14 cellular contexts compared by ENCODE assay signal in the genomic region with DNA sequence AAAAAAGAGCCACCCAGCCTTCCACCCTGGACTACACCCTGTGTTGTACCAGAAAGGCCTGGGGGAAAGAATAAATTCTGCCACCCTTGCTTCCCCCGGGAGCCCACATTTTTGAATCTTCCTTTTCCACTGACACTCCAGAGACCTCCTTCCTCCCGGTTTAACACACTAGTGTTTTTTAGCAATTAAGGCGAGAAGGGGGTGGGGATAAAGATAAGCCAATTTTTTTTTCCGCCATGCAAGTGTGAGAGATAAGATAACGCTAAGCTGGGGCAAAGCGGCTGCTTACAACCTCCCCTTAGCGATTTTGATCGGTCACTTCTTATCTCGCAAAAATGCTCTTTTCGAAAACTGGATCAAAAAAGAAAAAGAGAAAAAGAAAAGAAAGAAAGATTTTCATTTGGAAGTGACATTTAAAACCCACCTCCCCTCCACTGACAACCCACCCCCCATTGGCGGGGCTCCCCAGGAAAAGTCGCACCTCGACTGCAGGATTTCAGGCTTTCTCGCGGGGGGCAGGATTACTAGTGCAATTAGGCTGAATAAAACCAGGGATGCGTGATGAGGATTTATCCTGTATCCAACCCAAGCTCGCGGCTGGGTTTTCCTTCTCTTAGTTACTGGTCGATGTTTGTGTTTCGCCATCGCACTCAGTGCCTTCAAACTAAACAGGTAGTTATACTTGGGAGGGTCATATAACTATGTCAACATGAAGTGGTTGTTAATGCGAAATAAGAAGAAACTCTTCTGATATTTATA. TPM values are rescaled to one million over a fixed set of nuclear protein-coding genes. Genes with fewer than 3 reads are reported as not detected.
DNase-seq lines count a peak whose midpoint lies in the region; ATAC-seq, FAIRE-seq and TF ChIP-seq lines count a peak whose summit lies in the region.
"Had no signal": no experiment of that assay in that cellular context is flagged by ENCODE, and none has a peak within 500 bp of the region (broad histone marks: within the 10 kb centered on the region; RNA-seq: fewer than 3 reads in every experiment).

No MANE protein-coding gene starts in this region.

- no peak overlapping the region for H4K8ac ChIP-seq in H1 (ENCODE audit: extremely low read depth, insufficient read depth, low read length)

- no peaks in the 10 kb centered on the region for H3K27me3 Mint-ChIP-seq in T-helper 2 cell treated with Interferon-gamma antibody and Interleukin-4, amounts not matched to agents 5 μg/mL and 100 μg/mL, for 36 hours (ENCODE audit: low read depth)

- H3K4me1 ChIP-seq in H1 (replicated peaks in 1 of 4; ENCODE audit: control insufficient read depth in 3 of 4, insufficient read depth in 4 of 4, low read length in 3 of 4) (peaks cover 6 to 36% (median 19%) of the 10 kb centered on the region in 4 experiments), body of pancreas (peaks cover 50% of the 10 kb centered on the region)

- H2BK5ac ChIP-seq in H1 (ENCODE audit: low read depth, low read length): no peak overlapping the region

- H3K4me2 ChIP-seq in H1 (ENCODE audit: insufficient read depth in 1 of 2, low read depth in 2 of 2, low read length in 2 of 2): peak overlapping the region; percentile 78 to 98

- H2BK12ac ChIP-seq in H1 (ENCODE audit: low read depth, low read length): no peak overlapping the region

- no peak overlapping the region for H2BK15ac ChIP-seq in H1 (ENCODE audit: low read length)

- CTCF ChIA-PET in H1 (lab: Charles Lee; ENCODE audit: partially characterized antibody): interaction anchor here (0.8 to 1.9 kb wide), 3 partner anchors 46 to 98 kb away, joined by 3 read pairs; no protein-coding TSS in a partner anchor

- H2AK5ac ChIP-seq in H1 (ENCODE audit: low read depth, low read length): no peak overlapping the region

- 7% methylated on average over 16 of the region's 22 CpGs; no CpG with 5 or more reads in 1 of the 2 experiments for WGBS in H1 (ENCODE audit: extremely low coverage in 1 of 2, insufficient coverage in 1 of 2, insufficient read length in 1 of 2, insufficient replicate concordance in 2 of 2, low coverage in 1 of 2, low lambda C conversion rate in 2 of 2, missing lambda C conversion rate in 1 of 2), 2 experiments
- 62 to 64% methylated on average over 22 of the region's 22 CpGs for WGBS in body of pancreas, 2 donors

- intact Hi-C loops in body of pancreas (cut with DNase I): no loop called here

- no peak overlapping the region for H3K27ac ChIP-seq in H1 (ENCODE audit: low read depth, low read length)
- no peak overlapping the region for H3K27ac ChIP-seq in body of pancreas

- DNase-seq in T-helper 2 cell treated with Interferon-gamma antibody and Interleukin-4, amounts not matched to agents 5 μg/mL and 100 μg/mL, for 36 hours (ENCODE audit: low spot score): no peak
- DNase-seq in T-helper 2 cell: no peak
- DNase-seq in LNCaP clone FGC (ENCODE audit: low read depth): no peak
- no peak for DNase-seq in H1 (ENCODE audit: low read depth in 1 of 2, low spot score in 2 of 2)
- DNase-seq in retina: peak; percentile 25
- DNase-seq in HuH-7 (ENCODE audit: low spot score): no peak
- DNase-seq in body of pancreas: no peak
- DNase-seq: activated naive CD4-positive, alpha-beta T cell treated with anti-CD3 and anti-CD28 coated beads, Interleukin-2, amount 50 U/mL, for 16 hours; effector memory CD4-positive, alpha-beta T cell; NCI-H774; stimulated activated CD4-positive, alpha-beta T cell treated with anti-CD3 and anti-CD28 coated beads, Interleukin-4, amount 100 ng/mL, for 4 hours had no signal

- no peak overlapping the region for H3K23ac ChIP-seq in H1 (ENCODE audit: insufficient read length)

- peak; percentile 7 for FAIRE-seq in H1 (lab: Jason Lieb, UNC)
- FAIRE-seq: TTC549 had no signal

- POLR2A ChIA-PET in H1 (lab: Charles Lee; ENCODE audit: partially characterized antibody): interaction anchor here (0.6 to 29.1 kb wide), 12 partner anchors 10 to 1766 kb away, joined by 3 to 509 read pairs (median 4); no protein-coding TSS in a partner anchor

- H3K23me2 ChIP-seq in H1 (ENCODE audit: low read depth, low read length): peaks cover 25% of the 10 kb centered on the region; the same call in 1 of the 2 replicates

- TF ChIP-seq RAD21 in H1 (IDR thresholded peaks at IDR 0.05 in 1 of 2, conservative IDR thresholded peaks at IDR 0.05 in 1 of 2; ENCODE audit: low read depth in 2 of 2, low read length in 2 of 2): no peak

- H3K4me3 Mint-ChIP-seq in T-helper 2 cell treated with Interferon-gamma antibody and Interleukin-4, amounts not matched to agents 5 μg/mL and 100 μg/mL, for 36 hours: peak overlapping the region; percentile 56

- no peaks in the 10 kb centered on the region for H3K36me3 ChIP-seq in H1 (ENCODE audit: control insufficient read depth in 2 of 4, insufficient read depth in 4 of 4, low read length in 3 of 4)
- H3K36me3 ChIP-seq in body of pancreas (replicated peaks in 1 of 2; ENCODE audit: insufficient read depth in 1 of 2, low read depth in 2 of 2): no peaks in the 10 kb centered on the region
- H3K36me3 ChIP-seq: tibial nerve had no signal

- H2BK20ac ChIP-seq in H1 (ENCODE audit: low read length): no peak overlapping the region

- H3K79me1 ChIP-seq in H1 (ENCODE audit: low read depth, low read length): no peaks in the 10 kb centered on the region

- H3K36me3 Mint-ChIP-seq in T-helper 2 cell treated with Interferon-gamma antibody and Interleukin-4, amounts not matched to agents 5 μg/mL and 100 μg/mL, for 36 hours (ENCODE audit: low read depth): no peaks in the 10 kb centered on the region

- H3K9me3 ChIP-seq in H1 (ENCODE audit: insufficient read depth in 2 of 2, low read depth in 1 of 2, low read length in 1 of 2) (no peaks in the 10 kb centered on the region), body of pancreas (no peaks in the 10 kb centered on the region)
- H3K9me3 ChIP-seq: tibial nerve had no signal

- no peak for TF ChIP-seq CTCF in LNCaP clone FGC (IDR thresholded peaks at IDR 0.05; ENCODE audit: control insufficient read depth, extremely low read depth, insufficient read depth)
- no peak for TF ChIP-seq CTCF in H1 (IDR thresholded peaks at IDR 0.05; ENCODE audit: control extremely low read depth in 1 of 3, insufficient read depth in 1 of 3, low read depth in 1 of 3, low read length in 3 of 3)
- TF ChIP-seq CTCF in body of pancreas (IDR thresholded peaks at IDR 0.05): no peak

- peak overlapping the region; percentile 49 for H3K27ac Mint-ChIP-seq in T-helper 2 cell treated with Interferon-gamma antibody and Interleukin-4, amounts not matched to agents 5 μg/mL and 100 μg/mL, for 36 hours

- no peak overlapping the region for H2BK120ac ChIP-seq in H1 (replicated peaks; ENCODE audit: low read depth, low read length)

- no peak for TF ChIP-seq POLR2A in H1 (IDR thresholded peaks at IDR 0.05; ENCODE audit: control extremely low read depth in 1 of 2, low read depth in 2 of 2, low read length in 2 of 2)
- no peak for TF ChIP-seq POLR2A in body of pancreas (IDR thresholded peaks at IDR 0.05)

- no peaks in the 10 kb centered on the region for H4K20me1 ChIP-seq in H1 (replicated peaks in 1 of 2; ENCODE audit: control insufficient read depth in 1 of 2, insufficient read depth in 2 of 2, low read length in 2 of 2)

- peaks cover 4 to 46% (median 25%) of the 10 kb centered on the region in 4 experiments; a peak in 6 of 7 replicates for H3K27me3 ChIP-seq in H1 (replicated peaks in 1 of 4; ENCODE audit: control insufficient read depth in 3 of 4, extremely low read depth in 1 of 4, insufficient read depth in 3 of 4, low read length in 3 of 4)
- no peaks in the 10 kb centered on the region for H3K27me3 ChIP-seq in body of pancreas

- H3K9ac ChIP-seq in H1 (replicated peaks in 1 of 4; ENCODE audit: extremely low read depth in 1 of 4, low read depth in 3 of 4, low read length in 3 of 4): no peak overlapping the region

- H4K5ac ChIP-seq in H1 (ENCODE audit: insufficient read length, low read depth, low read length): no peak overlapping the region

- no peak overlapping the region for H3K18ac ChIP-seq in H1 (ENCODE audit: extremely low read depth, low read length)

- no peaks in the 10 kb centered on the region for H3K9me3 Mint-ChIP-seq in T-helper 2 cell treated with Interferon-gamma antibody and Interleukin-4, amounts not matched to agents 5 μg/mL and 100 μg/mL, for 36 hours

- H3K4me3 ChIP-seq in LNCaP clone FGC (ENCODE audit: low read depth, low read length) (peak overlapping the region; percentile 59), H1 (ENCODE audit: extremely low read depth in 1 of 4, insufficient read depth in 2 of 4, low read depth in 3 of 4, low read length in 4 of 4) (peak overlapping the region; percentile 26 to 66 (median 44); a peak in 6 of 8 replicates), body of pancreas (no peak overlapping the region)

- H2AFZ ChIP-seq in H1 (ENCODE audit: low read length): no peak overlapping the region

- H3K79me2 ChIP-seq in H1 (ENCODE audit: control insufficient read depth in 1 of 2, insufficient read depth in 2 of 2, low read length in 2 of 2): peaks cover 0 to 8% of the 10 kb centered on the region in 2 experiments; a peak in 2 of 4 replicates

- H3K14ac ChIP-seq in H1 (ENCODE audit: insufficient read length): no peak overlapping the region

- H3K56ac ChIP-seq in H1 (replicated peaks; ENCODE audit: insufficient read length, low read depth, low read length): no peak overlapping the region

- ATAC-seq in body of pancreas: no peak
- no peak for ATAC-seq in GM18519 (IDR thresholded peaks at IDR 0.05; ENCODE audit: low FRiP score, unreplicated experiment)

- no peak overlapping the region for H3K4ac ChIP-seq in H1 (replicated peaks; ENCODE audit: insufficient read length, low read depth, low read length)

- H3K4me1 Mint-ChIP-seq in T-helper 2 cell treated with Interferon-gamma antibody and Interleukin-4, amounts not matched to agents 5 μg/mL and 100 μg/mL, for 36 hours (ENCODE audit: low read depth): peaks cover 16% of the 10 kb centered on the region

- TF ChIP-seq EP300 in H1 (IDR thresholded peaks at IDR 0.05; ENCODE audit: borderline replicate concordance in 1 of 2, low read depth in 2 of 2, low read length in 2 of 2): no peak

- H4K91ac ChIP-seq in H1 (replicated peaks; ENCODE audit: insufficient read length, low read length): no peak overlapping the region

TF ChIP-seq in H1, 55 proteins besides CTCF, POLR2A, EP300 and RAD21:
- TF ChIP-seq RNF2 (IDR thresholded peaks at IDR 0.05; ENCODE audit: borderline replicate concordance, low read depth, low read length, missing control alignments, poor library complexity, severe bottlenecking): peak; percentile 71
- TF ChIP-seq JUND (IDR thresholded peaks at IDR 0.05; ENCODE audit: low read length): no peak
TF ChIP-seq in H1: peak in this region for 1.

RNA-seq across cellular contexts. Expression of gene BCOR, which starts 6.0 kb away (rescaled TPM):
- total RNA-seq in H1 (2021; fragmentation: NEBNext Ultra II Directional; extraction: Animal tissue kit (Norgen Biotek cat#: 25700)): 50.8 and 54.7 TPM in 2 replicates
- 25.0 and 38.7 TPM in 2 replicates for polyA plus RNA-seq in H1 (2011; rRNA removed)
- polyA plus RNA-seq in H1 (2011; cell fraction: cytosol; rRNA removed): 23.7 TPM
- 71.8 TPM for polyA plus RNA-seq in H1 (2011; cell fraction: nucleus; rRNA removed)
- 30.9 to 39.5 TPM (median 38.0 TPM) in 4 replicates for polyA plus RNA-seq in H1 (2012, experiment 1 of 2)
- polyA plus RNA-seq in H1 (2012, experiment 2 of 2): 13.5 TPM
- 27.2 TPM for polyA plus RNA-seq in H1 (2013, experiment 1 of 2)
- polyA plus RNA-seq in H1 (2013, experiment 2 of 2): 25.2 TPM
- 34.2 and 37.3 TPM in 2 replicates for polyA minus RNA-seq in H1 (2011; rRNA and poly(A)+ RNA removed)
- 61.1 TPM for polyA minus RNA-seq in H1 (2011; cell fraction: cytosol; rRNA and poly(A)+ RNA removed)
- polyA minus RNA-seq in H1 (2011; cell fraction: nucleus; rRNA and poly(A)+ RNA removed): 51.4 TPM
- 10 to 100 TPM; 13.2 to 23.6 TPM for total RNA-seq in body of pancreas

Comparison
In these comparisons a context has a peak if more than half of its experiments do, and no peak if none do; other contexts are left out.
1. H3K4me3 ChIP-seq: peak in LNCaP clone FGC (single experiment) and H1 (4 of 4); none in body of pancreas (0 of 2).